Comparison of ENCODE assay signal across 8 cellular contexts in genomic region chr5:180070726-180071417, GRCh38. TPM values are rescaled to one million over a fixed set of nuclear protein-coding genes. Genes with fewer than 3 reads are reported as not detected.
DNase-seq lines count a peak whose midpoint lies in the region; ATAC-seq and TF ChIP-seq lines count a peak whose summit lies in the region.

No MANE protein-coding gene starts in this region.

- no peaks in the 10 kb centered on the region for H3K9me3 ChIP-seq in ascending aorta
- peaks cover 6% of the 10 kb centered on the region for H3K9me3 ChIP-seq in left ventricle myocardium inferior (replicated peaks)
- peaks cover 4% of the 10 kb centered on the region for H3K9me3 ChIP-seq in trophoblast cell (ENCODE audit: insufficient read depth, low read depth, low read length)

- peak overlapping the region; percentile 54 for H3K14ac ChIP-seq in trophoblast cell (ENCODE audit: low read length)

- no CpG with 5 or more reads among the region's 33 CpGs for WGBS in trophoblast cell (ENCODE audit: extremely low coverage, insufficient coverage, insufficient read length)

- no peak overlapping the region for H3K4ac ChIP-seq in trophoblast cell (ENCODE audit: low read depth, low read length)

- H3K4me3 ChIP-seq in ascending aorta (peak overlapping the region; percentile 74 to 94), left ventricle myocardium inferior (peak overlapping the region; percentile 98), trophoblast cell (ENCODE audit: low read depth, low read length) (peak overlapping the region; percentile 82)

- peaks cover 7% of the 10 kb centered on the region for H3K79me2 ChIP-seq in trophoblast cell (ENCODE audit: control insufficient read depth, insufficient read depth, low read length, poor library complexity)

- TF ChIP-seq CTCF in ascending aorta (IDR thresholded peaks at IDR 0.05) (no peak), left ventricle myocardium inferior (IDR thresholded peaks at IDR 0.05; ENCODE audit: borderline replicate concordance) (no peak)

- peak overlapping the region; percentile 34 for H2BK120ac ChIP-seq in trophoblast cell (ENCODE audit: insufficient read depth, low read length, poor library complexity)

- DNase-seq in AML-193 (lab: John Stamatoyannopoulos, UW) (peak; percentile 62 to 66), NOMO-1 (lab: John Stamatoyannopoulos, UW; ENCODE audit: unreplicated experiment in 2 of 2) (peak; percentile 78 to 85), ascending aorta (ENCODE audit: low spot score in 2 of 2) (peak in 1 of 2 donors; percentile 72), left ventricle myocardium inferior (peak; percentile 40), trophoblast cell (peak; percentile 48 to 67), NCI-H187 treated with DMSO at 0.1 percent for 48 hours (lab: John Stamatoyannopoulos, UW) (no peak)

- peak overlapping the region; percentile 45 for H3K9ac ChIP-seq in trophoblast cell (ENCODE audit: low read length)

- peak overlapping the region; percentile 84 for H3K4me2 ChIP-seq in trophoblast cell (ENCODE audit: low read length)

- peak overlapping the region; percentile 40 for H4K91ac ChIP-seq in trophoblast cell (ENCODE audit: low read depth, low read length)

- H3K79me1 ChIP-seq in trophoblast cell (ENCODE audit: low read length), result peaks cover 7% of the 10 kb centered on the region

- H3K27ac ChIP-seq in ascending aorta (peak overlapping the region; percentile 94 to 98), left ventricle myocardium inferior (replicated peaks) (peak overlapping the region; percentile 99), trophoblast cell (ENCODE audit: low read depth, low read length) (peak overlapping the region; percentile 4)

- no peaks in the 10 kb centered on the region for H3K36me3 ChIP-seq in ascending aorta
- no peaks in the 10 kb centered on the region for H3K36me3 ChIP-seq in left ventricle myocardium inferior
- no peaks in the 10 kb centered on the region for H3K36me3 ChIP-seq in trophoblast cell (ENCODE audit: control insufficient read depth in 1 of 2, insufficient read depth in 2 of 2, low read length in 2 of 2)

- H3K27me3 ChIP-seq in ascending aorta, result no peaks in the 10 kb centered on the region
- H3K27me3 ChIP-seq in left ventricle myocardium inferior (ENCODE audit: low read depth), result no peaks in the 10 kb centered on the region
- no peaks in the 10 kb centered on the region for H3K27me3 ChIP-seq in trophoblast cell (ENCODE audit: insufficient read depth, low read length)

- H4K12ac ChIP-seq in trophoblast cell (ENCODE audit: low read depth, low read length), result peak overlapping the region; percentile 64

- no peak overlapping the region for H2BK5ac ChIP-seq in trophoblast cell (ENCODE audit: low read depth, low read length, poor library complexity)

- peak overlapping the region; percentile 56 for H3K18ac ChIP-seq in trophoblast cell (ENCODE audit: low read length)

- intact Hi-C loops in ascending aorta (cut with DNase I) (loop anchor here (1.0 to 10.0 kb wide), 7 partner anchors 19 to 1866 kb away; partner anchors contain the start of genes CLK4, HNRNPAB, MAPK9 and RUFY1), left ventricle myocardium inferior (cut with micrococcal nuclease) (loop anchor here (10.0 kb wide), 1 partner anchor 86 kb away; no protein-coding TSS in a partner anchor)

- H3K4me1 ChIP-seq in ascending aorta (peaks cover 0 to 10% of the 10 kb centered on the region in 2 donors), left ventricle myocardium inferior (peaks cover 42% of the 10 kb centered on the region), trophoblast cell (ENCODE audit: control insufficient read depth in 1 of 2, insufficient read depth in 2 of 2, low read length in 2 of 2) (peaks cover 4 to 7% of the 10 kb centered on the region in 2 experiments)

- peak overlapping the region; percentile 77 for H4K8ac ChIP-seq in trophoblast cell (ENCODE audit: low read depth, low read length)

- ATAC-seq in GM21723 (IDR thresholded peaks at IDR 0.05; ENCODE audit: unreplicated experiment) (peak; percentile 35), GM18502 (IDR thresholded peaks at IDR 0.05; ENCODE audit: poor library complexity, unreplicated experiment) (no peak)

- H2AFZ ChIP-seq in trophoblast cell (ENCODE audit: insufficient read depth, low read length, poor library complexity), result peak overlapping the region; percentile 72

- H3K23ac ChIP-seq in trophoblast cell (ENCODE audit: low read length), result no peak overlapping the region

- no peak overlapping the region for H2AK5ac ChIP-seq in trophoblast cell (ENCODE audit: low read length)

- H2BK12ac ChIP-seq in trophoblast cell (ENCODE audit: low read length), result peak overlapping the region; percentile 13

RNA-seq across cellular contexts. Expression of gene RNF130, which starts 0.7 kb away (rescaled TPM):
- total RNA-seq in ascending aorta, result 86.7 TPM
- 45.9 TPM for total RNA-seq in left ventricle myocardium inferior
- polyA plus RNA-seq in trophoblast cell (2013), result 20.1 and 20.9 TPM in 2 replicates

Comparison
In these comparisons a context has a peak if more than half of its experiments do, and no peak if none do; other contexts are left out.
1. H3K27ac ChIP-seq: peak in every context shown above with its lines; median percentile 99 in left ventricle myocardium inferior; 96 in ascending aorta; 4 in trophoblast cell.